ENCODE assay signal across 8 cellular contexts in the genomic region with DNA sequence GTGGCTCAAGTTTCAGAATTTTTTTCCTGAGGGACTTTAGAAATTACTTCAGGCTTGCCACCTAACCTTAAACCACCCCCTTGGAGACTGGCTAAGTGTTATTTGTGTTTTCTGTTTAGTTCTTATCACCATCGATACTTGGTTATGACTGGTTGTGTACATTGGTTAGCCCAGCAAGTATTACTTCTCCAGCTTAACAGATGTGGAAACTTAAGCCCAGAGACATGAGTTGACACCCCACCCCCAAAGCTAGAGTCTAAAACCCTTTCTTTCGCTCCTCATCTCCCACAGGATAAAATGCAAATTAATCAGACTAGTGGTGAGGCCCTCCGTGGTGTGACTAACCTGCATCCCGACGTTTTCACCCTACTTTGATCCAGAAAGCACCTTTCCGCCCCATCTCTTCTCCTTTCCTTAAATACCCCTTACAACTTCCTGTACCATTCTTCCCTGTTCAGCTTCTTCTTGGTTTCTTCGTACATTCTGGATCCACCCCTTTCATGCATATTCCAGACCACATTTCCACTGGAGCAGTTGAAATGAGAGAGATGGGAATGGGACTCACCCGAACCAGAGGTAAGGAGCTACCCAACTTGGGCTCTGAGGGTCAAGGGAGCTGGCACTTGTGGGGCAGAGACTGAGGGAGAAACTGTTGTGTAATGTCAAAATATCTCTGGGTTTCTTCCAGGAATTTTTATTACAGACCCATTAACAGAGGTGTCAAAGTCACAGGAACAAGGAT. TPM values are rescaled to one million over a fixed set of nuclear protein-coding genes. Genes with fewer than 3 reads are reported as not detected.
A peak's percentile ranks its signal among the peaks of the same experiment; 100 is the strongest.
DNase-seq lines count a peak whose midpoint lies in the region; TF ChIP-seq lines count a peak whose summit lies in the region.

No MANE protein-coding gene starts in this region.

- H3K4me1 ChIP-seq in OCI-LY3 (ENCODE audit: low read length): peaks cover 44% of the 10 kb centered on the region
- H3K4me1 ChIP-seq in effector memory CD4-positive, alpha-beta T cell (ENCODE audit: control insufficient read depth, insufficient read depth, low read length, poor library complexity, severe bottlenecking): peaks cover 33% of the 10 kb centered on the region
- peaks cover 64 to 79% of the 10 kb centered on the region in 2 experiments for H3K4me1 ChIP-seq in neutrophil (ENCODE audit: control insufficient read depth in 1 of 2, insufficient read depth in 1 of 2, low read depth in 1 of 2, low read length in 1 of 2)

- H3K27ac ChIP-seq in OCI-LY3 (ENCODE audit: low read length) (peak overlapping the region; percentile 70), neutrophil (peak overlapping the region; percentile 100)
- peak overlapping the region; percentile 99 for H3K27ac ChIP-seq in effector memory CD4-positive, alpha-beta T cell (ENCODE audit: insufficient read depth, low read length, poor library complexity, severe bottlenecking)

- TF ChIP-seq CTCF in GM12865 (IDR thresholded peaks at IDR 0.05; ENCODE audit: insufficient read depth, low read depth, low read length, missing control alignments) (no peak), OCI-LY3 (IDR thresholded peaks at IDR 0.05; ENCODE audit: low read depth, low read length) (no peak), neutrophil (IDR thresholded peaks at IDR 0.05) (no peak)

- peak; percentile 76 for DNase-seq in GM12865 (ENCODE audit: low read depth)
- peak; percentile 19 for DNase-seq in HCEC 1CT
- no peak for DNase-seq in effector memory CD4-positive, alpha-beta T cell
- DNase-seq in ureter (ENCODE audit: low spot score): no peak
- no peak for DNase-seq in A172 (ENCODE audit: low spot score)
- no peak for DNase-seq in NCI-H510A (lab: John Stamatoyannopoulos, UW)

- no peaks in the 10 kb centered on the region for H3K27me3 ChIP-seq in OCI-LY3 (ENCODE audit: low read depth, low read length)
- no peaks in the 10 kb centered on the region for H3K27me3 ChIP-seq in effector memory CD4-positive, alpha-beta T cell (replicated peaks; ENCODE audit: control insufficient read depth, insufficient read depth, low read length, poor library complexity, severe bottlenecking)
- H3K27me3 ChIP-seq in neutrophil: no peaks in the 10 kb centered on the region

- H3K9me3 ChIP-seq in OCI-LY3 (ENCODE audit: insufficient read depth, low read length) (no peaks in the 10 kb centered on the region), neutrophil (no peaks in the 10 kb centered on the region)
- no peaks in the 10 kb centered on the region for H3K9me3 ChIP-seq in effector memory CD4-positive, alpha-beta T cell (ENCODE audit: control insufficient read depth, low read length)

- H3K4me3 ChIP-seq in GM12865 (ENCODE audit: low read depth, low read length) (peak overlapping the region; percentile 75), OCI-LY3 (ENCODE audit: low read length) (peak overlapping the region; percentile 81), neutrophil (ENCODE audit: low read depth in 1 of 2, low read length in 1 of 2) (peak overlapping the region; percentile 92)
- peak overlapping the region; percentile 59 for H3K4me3 ChIP-seq in effector memory CD4-positive, alpha-beta T cell (ENCODE audit: insufficient read depth, low read depth, low read length, poor library complexity, severe bottlenecking)

- H3K79me2 ChIP-seq in OCI-LY3 (ENCODE audit: low read length): peaks cover 35% of the 10 kb centered on the region

- H3K9ac ChIP-seq in OCI-LY3 (ENCODE audit: low read length): peak overlapping the region; percentile 81

- peaks cover 30% of the 10 kb centered on the region for H4K20me1 ChIP-seq in OCI-LY3 (ENCODE audit: insufficient read depth, low read length)

- H3K4me2 ChIP-seq in OCI-LY3 (ENCODE audit: low read length): peak overlapping the region; percentile 96

- H3K36me3 ChIP-seq in OCI-LY3 (replicated peaks; ENCODE audit: low read depth, low read length) (no peaks in the 10 kb centered on the region), neutrophil (no peaks in the 10 kb centered on the region)
- H3K36me3 ChIP-seq in effector memory CD4-positive, alpha-beta T cell (ENCODE audit: control insufficient read depth, insufficient read depth, low read length): no peaks in the 10 kb centered on the region

- peak overlapping the region; percentile 48; the same call in 1 of the 2 replicates for H2AFZ ChIP-seq in OCI-LY3 (ENCODE audit: low read depth, low read length)

RNA-seq across cellular contexts. Expression of a gene that starts 0.8 kb away (rescaled TPM):
- total RNA-seq in ureter: 73.2 TPM
- total RNA-seq in A172 (2014; rRNA removed; shearing (Covaris generic)): 43.3 and 47.5 TPM in 2 replicates

RNA-seq across cellular contexts. Expression of a gene that starts 29.6 kb away (rescaled TPM):
- not detected for total RNA-seq in ureter
- 2.7 and 2.8 TPM in 2 replicates for total RNA-seq in A172 (2014; rRNA removed; shearing (Covaris generic))

Comparison
In these comparisons a context has a peak if more than half of its experiments do, and no peak if none do; other contexts are left out.
1. DNase-seq: peak in GM12865 (single experiment) and HCEC 1CT (single experiment); none in effector memory CD4-positive, alpha-beta T cell (0 of 3), ureter (single experiment), A172 (single experiment) and NCI-H510A (single experiment).
2. Peak in every context shown above with its lines, with median percentiles within 50 percentile points of each other: H3K4me3 ChIP-seq and H3K27ac ChIP-seq.